ENCODE assay signal across 9 cellular contexts in the genomic region with DNA sequence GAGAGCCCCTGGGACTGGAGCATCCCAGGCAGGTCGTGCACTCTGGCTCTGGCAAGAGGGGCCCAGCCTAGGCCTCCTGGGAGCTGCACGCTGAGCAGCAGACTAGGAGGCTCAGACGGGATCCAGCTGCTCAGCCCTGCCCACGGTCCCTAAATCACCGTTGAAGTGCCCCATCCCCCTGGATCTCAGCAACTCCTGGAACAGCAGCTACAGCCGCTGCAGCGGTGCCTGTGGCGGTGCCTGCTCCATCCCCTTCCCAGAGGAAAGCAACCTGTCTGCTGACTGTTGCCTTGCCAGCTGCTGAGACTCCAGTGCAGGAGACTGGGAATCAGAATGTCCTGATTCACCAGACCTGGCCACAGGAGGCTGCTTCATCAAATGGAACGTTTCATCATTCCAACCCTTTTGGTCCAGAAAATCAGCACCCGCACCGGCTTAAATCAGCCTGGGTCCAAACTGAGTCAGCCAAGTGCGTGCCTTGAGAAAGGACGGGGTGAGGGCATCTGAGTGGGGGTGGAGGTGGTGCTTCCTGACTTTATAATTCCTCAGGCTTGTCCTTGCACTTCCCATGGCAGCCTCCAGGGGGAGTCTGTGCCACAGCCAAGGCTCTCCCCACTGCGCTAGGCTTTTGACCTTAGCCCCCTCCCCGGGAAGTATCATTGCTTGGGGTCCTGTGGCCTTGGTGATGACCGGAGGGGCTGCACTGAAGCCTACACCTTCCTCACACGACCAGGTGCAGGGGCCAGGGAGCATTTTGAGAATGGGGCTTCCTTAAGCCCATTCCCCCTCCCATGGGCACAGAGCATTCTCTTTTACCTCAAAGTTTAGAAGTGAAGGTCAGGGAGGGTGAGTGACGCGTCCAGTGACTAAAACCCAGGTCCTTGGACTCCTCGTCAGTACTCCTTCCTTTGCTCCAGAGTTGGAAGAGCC. TPM values are rescaled to one million over a fixed set of nuclear protein-coding genes. Genes with fewer than 3 reads are reported as not detected.
DNase-seq lines count a peak whose midpoint lies in the region; ATAC-seq and TF ChIP-seq lines count a peak whose summit lies in the region.
"Had no signal": no experiment of that assay in that cellular context is flagged by ENCODE, and none has a peak within 500 bp of the region (broad histone marks: within the 10 kb centered on the region; RNA-seq: fewer than 3 reads in every experiment).

No MANE protein-coding gene starts in this region.

- H3K27ac Mint-ChIP-seq in H9 = peak overlapping the region in 1 of 3 experiments; percentile 68; a peak in 2 of 7 replicates
- no peak overlapping the region for H3K27ac Mint-ChIP-seq in activated naive CD4-positive, alpha-beta T cell treated with anti-CD3 and anti-CD28 coated beads, Interleukin-2, amount 50 U/mL, for 72 hours
- H3K27ac Mint-ChIP-seq: T-helper 1 cell treated with Interleukin-12 subunit alpha and Interleukin-12 subunit beta and Interleukin-4 antibody, amounts not matched to agents 30 μg/mL and 1 μg/mL, for 36 hours had no signal

- TF ChIP-seq CTCF in H9 (conservative IDR thresholded peaks at IDR 0.05) = peak; percentile 73
- TF ChIP-seq CTCF in OCI-LY7 (conservative IDR thresholded peaks at IDR 0.05; ENCODE audit: low read length) = peak; percentile 72
- TF ChIP-seq CTCF in right atrium auricular region (IDR thresholded peaks at IDR 0.05) = peak; percentile 48 to 75

- DNase-seq in Caki2 (ENCODE audit: low read depth) = peak; percentile 31
- peak; percentile 70 for DNase-seq in H9
- peak; percentile 36 for DNase-seq in OCI-LY7 (ENCODE audit: low spot score)
- DNase-seq in activated naive CD4-positive, alpha-beta T cell treated with anti-CD3 and anti-CD28 coated beads, Interleukin-2, amount 50 U/mL, for 72 hours (ENCODE audit: low spot score in 2 of 2) = peak in 1 of 2 donors; percentile 45
- DNase-seq in right atrium auricular region (ENCODE audit: low spot score) = no peak

- no peak overlapping the region for H3T11ph ChIP-seq in H9 (ENCODE audit: low read length)

- H2BK15ac ChIP-seq in H9 (ENCODE audit: low read depth, low read length) = no peak overlapping the region

- no peak overlapping the region for H2AFZ ChIP-seq in H9 (ENCODE audit: low read length)
- H2AFZ ChIP-seq in OCI-LY7 (ENCODE audit: low read length) = no peak overlapping the region

- no peak overlapping the region; the same call in 1 of the 2 replicates for H3K14ac ChIP-seq in H9 (ENCODE audit: insufficient read depth, low read length)

- no TSS peak for BruUV-seq in OCI-LY7 (replicated peaks; lab: Mats Ljungman, UMichigan)

- no peaks in the 10 kb centered on the region for H3K9me2 ChIP-seq in OCI-LY7 (ENCODE audit: insufficient read depth, low read length)

- H3K27me3 ChIP-seq in H9 (ENCODE audit: insufficient read depth, low read length) = no peaks in the 10 kb centered on the region
- H3K27me3 ChIP-seq in right atrium auricular region = no peaks in the 10 kb centered on the region
- no peaks in the 10 kb centered on the region for H3K27me3 ChIP-seq in skeletal muscle satellite cell (ENCODE audit: control insufficient read depth, insufficient read depth, low read length)

- H4K5ac ChIP-seq in H9 (ENCODE audit: insufficient read length, low read depth, low read length) = no peak overlapping the region

- H3K79me1 ChIP-seq in H9 (ENCODE audit: insufficient read depth, low read depth, low read length, poor library complexity, severe bottlenecking) = no peaks in the 10 kb centered on the region

- H2BK12ac ChIP-seq in H9 (ENCODE audit: insufficient read length, low read depth, low read length) = no peak overlapping the region

- H3K4me2 ChIP-seq in H9 (ENCODE audit: insufficient read depth, insufficient read length, low read length) (no peak overlapping the region), OCI-LY7 (ENCODE audit: low read length) (no peak overlapping the region), skeletal muscle satellite cell (ENCODE audit: low read length) (peak overlapping the region; percentile 16)

- no peak overlapping the region for H4K91ac ChIP-seq in H9 (ENCODE audit: insufficient read length, low read depth, low read length)

- no peak overlapping the region for H2BK5ac ChIP-seq in H9 (ENCODE audit: insufficient read length, low read length)

- no peak overlapping the region for H2AK5ac ChIP-seq in H9 (ENCODE audit: insufficient read length, low read length)

- peaks cover 2 to 9% (median 6%) of the 10 kb centered on the region in 3 experiments; a peak in 6 of 7 replicates for H3K36me3 Mint-ChIP-seq in H9 (ENCODE audit: insufficient read depth in 1 of 3, low read depth in 3 of 3)
- no peaks in the 10 kb centered on the region for H3K36me3 Mint-ChIP-seq in activated naive CD4-positive, alpha-beta T cell treated with anti-CD3 and anti-CD28 coated beads, Interleukin-2, amount 50 U/mL, for 72 hours

- H2BK20ac ChIP-seq in H9 (ENCODE audit: low read depth, low read length, poor library complexity, severe bottlenecking) = no peak overlapping the region

- H3K4me3 ChIP-seq in OCI-LY7 (ENCODE audit: low read depth, low read length, poor library complexity, severe bottlenecking) = no peak overlapping the region
- no peak overlapping the region for H3K4me3 ChIP-seq in right atrium auricular region
- no peak overlapping the region for H3K4me3 ChIP-seq in skeletal muscle satellite cell (ENCODE audit: low read length)

- H3K4me1 ChIP-seq in H9 (ENCODE audit: insufficient read depth, low read length) (no peaks in the 10 kb centered on the region), OCI-LY7 (ENCODE audit: insufficient read depth, low read length, poor library complexity, severe bottlenecking) (no peaks in the 10 kb centered on the region), right atrium auricular region (no peaks in the 10 kb centered on the region), skeletal muscle satellite cell (ENCODE audit: control insufficient read depth, insufficient read depth, low read length) (peaks cover 5% of the 10 kb centered on the region)

- intact Hi-C loops in OCI-LY7 (cut with micrococcal nuclease; ENCODE audit: unreplicated experiment) = loop anchor here (1.0 kb wide), 1 partner anchor 22 kb away; no protein-coding TSS in a partner anchor

- H3K23me2 ChIP-seq in H9 (ENCODE audit: insufficient read length, low read depth, low read length, poor library complexity, severe bottlenecking) = peaks cover 4% of the 10 kb centered on the region

- H3K4me3 Mint-ChIP-seq in H9 = peak overlapping the region in 1 of 2 experiments; percentile 40; a peak in 2 of 5 replicates
- H3K4me3 Mint-ChIP-seq: T-helper 1 cell treated with Interleukin-12 subunit alpha and Interleukin-12 subunit beta and Interleukin-4 antibody, amounts not matched to agents 30 μg/mL and 1 μg/mL, for 36 hours had no signal

- CTCF ChIA-PET in OCI-LY7 (lab: Charles Lee; ENCODE audit: unreplicated experiment) = no interaction called here

- no peak overlapping the region for H2BK120ac ChIP-seq in H9 (ENCODE audit: low read depth, low read length, poor library complexity, severe bottlenecking)

- H3K9me3 Mint-ChIP-seq in H9 = peaks cover 58 to 68% of the 10 kb centered on the region in 2 experiments
- H3K9me3 Mint-ChIP-seq in activated naive CD4-positive, alpha-beta T cell treated with anti-CD3 and anti-CD28 coated beads, Interleukin-2, amount 50 U/mL, for 72 hours = no peaks in the 10 kb centered on the region
- H3K9me3 Mint-ChIP-seq: T-helper 1 cell treated with Interleukin-12 subunit alpha and Interleukin-12 subunit beta and Interleukin-4 antibody, amounts not matched to agents 30 μg/mL and 1 μg/mL, for 36 hours had no signal

- H3K27me3 Mint-ChIP-seq in H9 (ENCODE audit: low read depth) = peaks cover 6% of the 10 kb centered on the region

- H3K27ac ChIP-seq in H9 (ENCODE audit: insufficient read length, low read depth, low read length) (no peak overlapping the region), OCI-LY7 (ENCODE audit: low read depth, low read length, poor library complexity, severe bottlenecking) (no peak overlapping the region), right atrium auricular region (no peak overlapping the region)

- no peaks in the 10 kb centered on the region for H3K36me3 ChIP-seq in OCI-LY7 (ENCODE audit: insufficient read depth, low read length)
- H3K36me3 ChIP-seq in right atrium auricular region = no peaks in the 10 kb centered on the region
- H3K36me3 ChIP-seq in skeletal muscle satellite cell (ENCODE audit: insufficient read depth, low read length) = no peaks in the 10 kb centered on the region

- H3K9me3 ChIP-seq in H9 (ENCODE audit: control insufficient read depth, low read depth, low read length) = peaks cover 20% of the 10 kb centered on the region
- H3K9me3 ChIP-seq in OCI-LY7 (ENCODE audit: low read length) = no peaks in the 10 kb centered on the region
- no peaks in the 10 kb centered on the region for H3K9me3 ChIP-seq in right atrium auricular region
- no peaks in the 10 kb centered on the region for H3K9me3 ChIP-seq in skeletal muscle satellite cell (replicated peaks; ENCODE audit: low read length)

- ATAC-seq in activated naive CD4-positive, alpha-beta T cell treated with anti-CD3 and anti-CD28 coated beads, Interleukin-2, amount 50 U/mL, for 72 hours = peak; percentile 40 to 45
- no peak for ATAC-seq in GM19452 (IDR thresholded peaks at IDR 0.05; ENCODE audit: unreplicated experiment)
- ATAC-seq in HG03442 (IDR thresholded peaks at IDR 0.05; ENCODE audit: unreplicated experiment) = no peak

- H3K18ac ChIP-seq in H9 (ENCODE audit: insufficient read length, low read depth, low read length) = no peak overlapping the region

- WGBS in H9 (ENCODE audit: extremely low coverage, insufficient read length, low lambda C conversion rate) = no CpG with 5 or more reads among the region's 20 CpGs

- no peak overlapping the region for H3K23ac ChIP-seq in H9 (ENCODE audit: insufficient read length, low read depth, low read length)

- peaks cover 23 to 31% of the 10 kb centered on the region in 2 experiments for H3K4me1 Mint-ChIP-seq in H9

- H4K20me1 ChIP-seq in H9 (ENCODE audit: control insufficient read depth, insufficient read depth, insufficient read length) (no peaks in the 10 kb centered on the region), OCI-LY7 (ENCODE audit: insufficient read depth, low read length) (no peaks in the 10 kb centered on the region)

- POLR2A ChIA-PET in OCI-LY7 (lab: Charles Lee) = no interaction called here

- H3K9ac ChIP-seq in H9 (ENCODE audit: extremely low read depth, insufficient read length, low read length) = no peak overlapping the region
- H3K9ac ChIP-seq in skeletal muscle satellite cell (ENCODE audit: low read depth, low read length) = no peak overlapping the region

- H3K56ac ChIP-seq in H9 (ENCODE audit: insufficient read length, low read depth, low read length) = no peak overlapping the region

- no peaks in the 10 kb centered on the region for H3K79me2 ChIP-seq in H9 (ENCODE audit: insufficient read depth, low read length)
- no peaks in the 10 kb centered on the region for H3K79me2 ChIP-seq in OCI-LY7 (ENCODE audit: insufficient read depth, low read depth, low read length)

- in situ Hi-C loops in Caki2 (cut with HindIII; ENCODE audit: low pct_unique_long_range_greater_than_20kb, low sequenced_read_pairs) = no loop called here

- no peak overlapping the region for H3K4ac ChIP-seq in H9 (ENCODE audit: low read depth, low read length)

- no peak overlapping the region for H4K8ac ChIP-seq in H9 (replicated peaks; ENCODE audit: insufficient read length, low read depth, low read length)

RNA-seq across cellular contexts. Expression of a gene that starts 6.5 kb away (rescaled TPM):
- total RNA-seq in Caki2 (2014; rRNA removed; shearing (Covaris generic); ENCODE audit: low replicate concordance) = 6.0 and 7.2 TPM in 2 replicates
- 10.2 and 11.3 TPM in 2 replicates for total RNA-seq in H9 (2021)
- 0.73 and 1.4 TPM in 2 replicates for total RNA-seq in OCI-LY7 (2014; rRNA removed; shearing (Covaris generic))
- 20.7 and 21.3 TPM in 2 replicates for total RNA-seq in OCI-LY7 (2022)
- 1 to 10 TPM; 2.0 to 2.3 TPM for total RNA-seq in activated naive CD4-positive, alpha-beta T cell treated with anti-CD3 and anti-CD28 coated beads, Interleukin-2, amount 50 U/mL, for 72 hours
- 1 to 10 TPM; 1.3 to 2.0 TPM for total RNA-seq in right atrium auricular region
- 1.3 TPM in 2 replicates for total RNA-seq in skeletal muscle satellite cell (2012; rRNA removed)

Comparison
In these comparisons a context has a peak if more than half of its experiments do, and no peak if none do; other contexts are left out.
1. ATAC-seq: peak in activated naive CD4-positive, alpha-beta T cell treated with anti-CD3 and anti-CD28 coated beads, Interleukin-2, amount 50 U/mL, for 72 hours (2 of 2); none in GM19452 (single experiment) and HG03442 (single experiment).
2. Peak in every context shown above with its lines, with median percentiles within 50 percentile points of each other: CTCF ChIP-seq.